1 cellular context compared by ENCODE assay signal in genomic region chr5:150357326-150358260, GRCh38.
TF ChIP-seq lines count a peak whose summit lies in the region.

TSS of gene TCOF1 (plus strand) at chr5:150357697. CDS start at chr5:150357747, 50 bp downstream.

TF ChIP-seq in HepG2, 621 proteins besides CTCF, POLR2A, EP300 and RAD21 (continued from another document and continues in another):
- TF ChIP-seq, protein P1, sequence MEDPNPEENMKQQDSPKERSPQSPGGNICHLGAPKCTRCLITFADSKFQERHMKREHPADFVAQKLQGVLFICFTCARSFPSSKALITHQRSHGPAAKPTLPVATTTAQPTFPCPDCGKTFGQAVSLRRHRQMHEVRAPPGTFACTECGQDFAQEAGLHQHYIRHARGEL (CRISPR knock-in tag; IDR thresholded peaks at IDR 0.05): no peak
- TF ChIP-seq ZNF552 (CRISPR knock-in tag; IDR thresholded peaks at IDR 0.05; ENCODE audit: borderline replicate concordance): no peak
- TF ChIP-seq KLF9 (CRISPR knock-in tag; IDR thresholded peaks at IDR 0.05; ENCODE audit: low read depth): no peak
- no peak; the same call in 1 of the 2 replicates for TF ChIP-seq IRX3 (CRISPR knock-in tag; IDR thresholded peaks at IDR 0.05; ENCODE audit: borderline replicate concordance, low read depth)
- TF ChIP-seq NCOA1 (CRISPR knock-in tag; IDR thresholded peaks at IDR 0.05): 0 out of 2 replicates have a peak, but pooled peaks have one; percentile 34
- no peak for TF ChIP-seq NFE2L2 (IDR thresholded peaks at IDR 0.05; ENCODE audit: low read length)
- no peak; the same call in 1 of the 2 replicates for TF ChIP-seq ADNP (CRISPR knock-in tag; IDR thresholded peaks at IDR 0.05)
- TF ChIP-seq ZBTB3 (CRISPR knock-in tag; IDR thresholded peaks at IDR 0.05; ENCODE audit: borderline replicate concordance, low read depth): no peak
- TF ChIP-seq TCF7 (IDR thresholded peaks at IDR 0.05; ENCODE audit: low read depth): no peak
- TF ChIP-seq, protein P2, sequence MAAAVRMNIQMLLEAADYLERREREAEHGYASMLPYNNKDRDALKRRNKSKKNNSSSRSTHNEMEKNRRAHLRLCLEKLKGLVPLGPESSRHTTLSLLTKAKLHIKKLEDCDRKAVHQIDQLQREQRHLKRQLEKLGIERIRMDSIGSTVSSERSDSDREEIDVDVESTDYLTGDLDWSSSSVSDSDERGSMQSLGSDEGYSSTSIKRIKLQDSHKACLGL (CRISPR knock-in tag; IDR thresholded peaks at IDR 0.05): peak; percentile 86
- TF ChIP-seq PLRG1 (conservative IDR thresholded peaks at IDR 0.05): no peak
- TF ChIP-seq CAMTA2 (CRISPR knock-in tag; IDR thresholded peaks at IDR 0.05; ENCODE audit: borderline replicate concordance): no peak
- TF ChIP-seq, protein P3, sequence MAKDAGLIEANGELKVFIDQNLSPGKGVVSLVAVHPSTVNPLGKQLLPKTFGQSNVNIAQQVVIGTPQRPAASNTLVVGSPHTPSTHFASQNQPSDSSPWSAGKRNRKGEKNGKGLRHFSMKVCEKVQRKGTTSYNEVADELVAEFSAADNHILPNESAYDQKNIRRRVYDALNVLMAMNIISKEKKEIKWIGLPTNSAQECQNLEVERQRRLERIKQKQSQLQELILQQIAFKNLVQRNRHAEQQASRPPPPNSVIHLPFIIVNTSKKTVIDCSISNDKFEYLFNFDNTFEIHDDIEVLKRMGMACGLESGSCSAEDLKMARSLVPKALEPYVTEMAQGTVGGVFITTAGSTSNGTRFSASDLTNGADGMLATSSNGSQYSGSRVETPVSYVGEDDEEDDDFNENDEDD (CRISPR knock-in tag; IDR thresholded peaks at IDR 0.05; ENCODE audit: borderline replicate concordance): peak; percentile 95
- TF ChIP-seq ZC3H13 (CRISPR knock-in tag; IDR thresholded peaks at IDR 0.05): no peak
- no peak for TF ChIP-seq FOXP1 (IDR thresholded peaks at IDR 0.05)
- no peak for TF ChIP-seq FOXP1 (CRISPR knock-in tag; IDR thresholded peaks at IDR 0.05)
- TF ChIP-seq MIER3 (CRISPR knock-in tag; IDR thresholded peaks at IDR 0.05; ENCODE audit: borderline replicate concordance): no peak
- TF ChIP-seq NCOR1 (IDR thresholded peaks at IDR 0.05; ENCODE audit: borderline replicate concordance, low read length): no peak
- TF ChIP-seq, protein P4, sequence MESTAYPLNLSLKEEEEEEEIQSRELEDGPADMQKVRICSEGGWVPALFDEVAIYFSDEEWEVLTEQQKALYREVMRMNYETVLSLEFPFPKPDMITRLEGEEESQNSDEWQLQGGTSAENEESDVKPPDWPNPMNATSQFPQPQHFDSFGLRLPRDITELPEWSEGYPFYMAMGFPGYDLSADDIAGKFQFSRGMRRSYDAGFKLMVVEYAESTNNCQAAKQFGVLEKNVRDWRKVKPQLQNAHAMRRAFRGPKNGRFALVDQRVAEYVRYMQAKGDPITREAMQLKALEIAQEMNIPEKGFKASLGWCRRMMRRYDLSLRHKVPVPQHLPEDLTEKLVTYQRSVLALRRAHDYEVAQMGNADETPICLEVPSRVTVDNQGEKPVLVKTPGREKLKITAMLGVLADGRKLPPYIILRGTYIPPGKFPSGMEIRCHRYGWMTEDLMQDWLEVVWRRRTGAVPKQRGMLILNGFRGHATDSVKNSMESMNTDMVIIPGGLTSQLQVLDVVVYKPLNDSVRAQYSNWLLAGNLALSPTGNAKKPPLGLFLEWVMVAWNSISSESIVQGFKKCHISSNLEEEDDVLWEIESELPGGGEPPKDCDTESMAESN (CRISPR knock-in tag; conservative IDR thresholded peaks at IDR 0.05): peak; percentile 70; the same call in 1 of the 2 replicates
- no peak for TF ChIP-seq SMAD1 (CRISPR knock-in tag; IDR thresholded peaks at IDR 0.05; ENCODE audit: borderline replicate concordance, low read depth)
- TF ChIP-seq GATAD2A (CRISPR knock-in tag; IDR thresholded peaks at IDR 0.05): no peak
- peak; percentile 84 for TF ChIP-seq HCFC1 (IDR thresholded peaks at IDR 0.05; ENCODE audit: low read depth, low read length)
- TF ChIP-seq SSRP1 (CRISPR knock-in tag; IDR thresholded peaks at IDR 0.05): no peak
- TF ChIP-seq HMGA1 (CRISPR knock-in tag; conservative IDR thresholded peaks at IDR 0.05): no peak
- TF ChIP-seq, protein P5, sequence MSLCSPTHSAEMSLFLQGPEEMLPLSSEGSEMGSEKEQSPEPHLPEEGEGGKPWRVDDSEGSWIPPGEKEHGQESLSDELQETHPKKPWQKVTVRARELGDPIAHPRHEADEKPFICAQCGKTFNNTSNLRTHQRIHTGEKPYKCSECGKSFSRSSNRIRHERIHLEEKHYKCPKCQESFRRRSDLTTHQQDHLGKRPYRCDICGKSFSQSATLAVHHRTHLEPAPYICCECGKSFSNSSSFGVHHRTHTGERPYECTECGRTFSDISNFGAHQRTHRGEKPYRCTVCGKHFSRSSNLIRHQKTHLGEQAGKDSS (CRISPR knock-in tag; IDR thresholded peaks at IDR 0.05; ENCODE audit: borderline replicate concordance, low read depth): no peak
- peak; percentile 66; the same call in 1 of the 2 replicates for TF ChIP-seq HES4 (CRISPR knock-in tag; IDR thresholded peaks at IDR 0.05; ENCODE audit: borderline replicate concordance)
- peak; percentile 92 for TF ChIP-seq ELF1 (CRISPR knock-in tag; IDR thresholded peaks at IDR 0.05)
- TF ChIP-seq IKZF4 (CRISPR knock-in tag; IDR thresholded peaks at IDR 0.05; ENCODE audit: borderline replicate concordance, low read depth, not compliant biosample characterization): no peak
- peak; percentile 48; the same call in 1 of the 2 replicates for TF ChIP-seq ZBTB2 (CRISPR knock-in tag; IDR thresholded peaks at IDR 0.05; ENCODE audit: low read depth)
- no peak for TF ChIP-seq ZNF75D (CRISPR knock-in tag; IDR thresholded peaks at IDR 0.05; ENCODE audit: borderline replicate concordance)
- TF ChIP-seq FOSL2 (CRISPR knock-in tag; IDR thresholded peaks at IDR 0.05): 0 out of 2 replicates have a peak, but pooled peaks have one; percentile 17
- no peak for TF ChIP-seq SRY (CRISPR knock-in tag; IDR thresholded peaks at IDR 0.05)
- TF ChIP-seq ZFP36L2 (CRISPR knock-in tag; IDR thresholded peaks at IDR 0.05): no peak
- TF ChIP-seq MYC (CRISPR knock-in tag; IDR thresholded peaks at IDR 0.05; ENCODE audit: borderline replicate concordance): peak; percentile 48
- TF ChIP-seq KDM2A (CRISPR knock-in tag; IDR thresholded peaks at IDR 0.05; ENCODE audit: borderline replicate concordance, low read depth): peak; percentile 48; the same call in 1 of the 2 replicates
- no peak for TF ChIP-seq ZNF644 (CRISPR knock-in tag; IDR thresholded peaks at IDR 0.05; ENCODE audit: low read depth)
- TF ChIP-seq CREB3 (CRISPR knock-in tag; IDR thresholded peaks at IDR 0.05): 0 out of 2 replicates have a peak, but pooled peaks have one; percentile 35
- TF ChIP-seq KAT8 (CRISPR knock-in tag; IDR thresholded peaks at IDR 0.05): peak; percentile 68
- no peak for TF ChIP-seq ZNF121 (CRISPR knock-in tag; IDR thresholded peaks at IDR 0.05)
- no peak for TF ChIP-seq ZNF280B (CRISPR knock-in tag; IDR thresholded peaks at IDR 0.05; ENCODE audit: borderline replicate concordance)
- TF ChIP-seq, protein P6, sequence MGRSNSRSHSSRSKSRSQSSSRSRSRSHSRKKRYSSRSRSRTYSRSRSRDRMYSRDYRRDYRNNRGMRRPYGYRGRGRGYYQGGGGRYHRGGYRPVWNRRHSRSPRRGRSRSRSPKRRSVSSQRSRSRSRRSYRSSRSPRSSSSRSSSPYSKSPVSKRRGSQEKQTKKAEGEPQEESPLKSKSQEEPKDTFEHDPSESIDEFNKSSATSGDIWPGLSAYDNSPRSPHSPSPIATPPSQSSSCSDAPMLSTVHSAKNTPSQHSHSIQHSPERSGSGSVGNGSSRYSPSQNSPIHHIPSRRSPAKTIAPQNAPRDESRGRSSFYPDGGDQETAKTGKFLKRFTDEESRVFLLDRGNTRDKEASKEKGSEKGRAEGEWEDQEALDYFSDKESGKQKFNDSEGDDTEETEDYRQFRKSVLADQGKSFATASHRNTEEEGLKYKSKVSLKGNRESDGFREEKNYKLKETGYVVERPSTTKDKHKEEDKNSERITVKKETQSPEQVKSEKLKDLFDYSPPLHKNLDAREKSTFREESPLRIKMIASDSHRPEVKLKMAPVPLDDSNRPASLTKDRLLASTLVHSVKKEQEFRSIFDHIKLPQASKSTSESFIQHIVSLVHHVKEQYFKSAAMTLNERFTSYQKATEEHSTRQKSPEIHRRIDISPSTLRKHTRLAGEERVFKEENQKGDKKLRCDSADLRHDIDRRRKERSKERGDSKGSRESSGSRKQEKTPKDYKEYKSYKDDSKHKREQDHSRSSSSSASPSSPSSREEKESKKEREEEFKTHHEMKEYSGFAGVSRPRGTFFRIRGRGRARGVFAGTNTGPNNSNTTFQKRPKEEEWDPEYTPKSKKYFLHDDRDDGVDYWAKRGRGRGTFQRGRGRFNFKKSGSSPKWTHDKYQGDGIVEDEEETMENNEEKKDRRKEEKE (IDR thresholded peaks at IDR 0.05): no peak
- TF ChIP-seq, protein P7, sequence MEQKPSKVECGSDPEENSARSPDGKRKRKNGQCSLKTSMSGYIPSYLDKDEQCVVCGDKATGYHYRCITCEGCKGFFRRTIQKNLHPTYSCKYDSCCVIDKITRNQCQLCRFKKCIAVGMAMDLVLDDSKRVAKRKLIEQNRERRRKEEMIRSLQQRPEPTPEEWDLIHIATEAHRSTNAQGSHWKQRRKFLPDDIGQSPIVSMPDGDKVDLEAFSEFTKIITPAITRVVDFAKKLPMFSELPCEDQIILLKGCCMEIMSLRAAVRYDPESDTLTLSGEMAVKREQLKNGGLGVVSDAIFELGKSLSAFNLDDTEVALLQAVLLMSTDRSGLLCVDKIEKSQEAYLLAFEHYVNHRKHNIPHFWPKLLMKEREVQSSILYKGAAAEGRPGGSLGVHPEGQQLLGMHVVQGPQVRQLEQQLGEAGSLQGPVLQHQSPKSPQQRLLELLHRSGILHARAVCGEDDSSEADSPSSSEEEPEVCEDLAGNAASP (CRISPR knock-in tag; IDR thresholded peaks at IDR 0.05; ENCODE audit: borderline replicate concordance): no peak
- TF ChIP-seq ZNF382 (CRISPR knock-in tag; IDR thresholded peaks at IDR 0.05; ENCODE audit: borderline replicate concordance): no peak
- TF ChIP-seq, protein P8, sequence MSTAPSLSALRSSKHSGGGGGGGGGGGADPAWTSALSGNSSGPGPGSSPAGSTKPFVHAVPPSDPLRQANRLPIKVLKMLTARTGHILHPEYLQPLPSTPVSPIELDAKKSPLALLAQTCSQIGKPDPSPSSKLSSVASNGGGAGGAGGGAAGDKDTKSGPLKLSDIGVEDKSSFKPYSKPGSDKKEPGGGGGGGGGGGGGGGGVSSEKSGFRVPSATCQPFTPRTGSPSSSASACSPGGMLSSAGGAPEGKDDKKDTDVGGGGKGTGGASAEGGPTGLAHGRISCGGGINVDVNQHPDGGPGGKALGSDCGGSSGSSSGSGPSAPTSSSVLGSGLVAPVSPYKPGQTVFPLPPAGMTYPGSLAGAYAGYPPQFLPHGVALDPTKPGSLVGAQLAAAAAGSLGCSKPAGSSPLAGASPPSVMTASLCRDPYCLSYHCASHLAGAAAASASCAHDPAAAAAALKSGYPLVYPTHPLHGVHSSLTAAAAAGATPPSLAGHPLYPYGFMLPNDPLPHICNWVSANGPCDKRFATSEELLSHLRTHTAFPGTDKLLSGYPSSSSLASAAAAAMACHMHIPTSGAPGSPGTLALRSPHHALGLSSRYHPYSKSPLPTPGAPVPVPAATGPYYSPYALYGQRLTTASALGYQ (CRISPR knock-in tag; IDR thresholded peaks at IDR 0.05): no peak
- TF ChIP-seq ATF1 (CRISPR knock-in tag; IDR thresholded peaks at IDR 0.05): no peak
- 0 out of 2 replicates have a peak, but pooled peaks have one; percentile 42 for TF ChIP-seq ZNF841 (CRISPR knock-in tag; IDR thresholded peaks at IDR 0.05; ENCODE audit: borderline replicate concordance)
- no peak for TF ChIP-seq CEBPB (IDR thresholded peaks at IDR 0.05; ENCODE audit: borderline replicate concordance, low read depth, low read length)
- TF ChIP-seq RORA (CRISPR knock-in tag; IDR thresholded peaks at IDR 0.05): no peak
- TF ChIP-seq ZNF44 (CRISPR knock-in tag; IDR thresholded peaks at IDR 0.05): 0 out of 2 replicates have a peak, but pooled peaks have one; percentile 34
- no peak for TF ChIP-seq MBD4 (IDR thresholded peaks at IDR 0.05; ENCODE audit: borderline replicate concordance, low read length)
- no peak for TF ChIP-seq GTF2F1 (IDR thresholded peaks at IDR 0.05; ENCODE audit: low read length)
- no peak for TF ChIP-seq CREM (IDR thresholded peaks at IDR 0.05)
- no peak for TF ChIP-seq CREM (CRISPR knock-in tag; IDR thresholded peaks at IDR 0.05)
- TF ChIP-seq SAFB2 (CRISPR knock-in tag; IDR thresholded peaks at IDR 0.05; ENCODE audit: borderline replicate concordance, low read depth): no peak
- no peak for TF ChIP-seq ZNF101 (CRISPR knock-in tag; IDR thresholded peaks at IDR 0.05; ENCODE audit: borderline replicate concordance, low read depth)
- TF ChIP-seq ZNF234 (CRISPR knock-in tag; conservative IDR thresholded peaks at IDR 0.05): no peak
- peak; percentile 54; the same call in 1 of the 2 replicates for TF ChIP-seq ZNF709 (CRISPR knock-in tag; IDR thresholded peaks at IDR 0.05)
- TF ChIP-seq ZNF83 (CRISPR knock-in tag; IDR thresholded peaks at IDR 0.05; ENCODE audit: borderline replicate concordance): no peak
- TF ChIP-seq SIN3A (IDR thresholded peaks at IDR 0.05; ENCODE audit: borderline replicate concordance, low read depth, low read length): peak; percentile 90
